Comparison of ENCODE assay signal across 28 cellular contexts in genomic region chr6:83920017-83920416, GRCh38.
DNase-seq lines count a peak whose midpoint lies in the region; ATAC-seq, FAIRE-seq and TF ChIP-seq lines count a peak whose summit lies in the region.
"Had no signal": no experiment of that assay in that cellular context is flagged by ENCODE, and none has a peak within 500 bp of the region (broad histone marks: within the 10 kb centered on the region; RNA-seq: fewer than 3 reads in every experiment).

No MANE protein-coding gene starts in this region.

- no peak overlapping the region for H2BK120ac ChIP-seq in mesenchymal stem cell (ENCODE audit: low read depth, low read length)

- no peak overlapping the region for H2BK15ac ChIP-seq in mesenchymal stem cell (ENCODE audit: low read depth, poor library complexity, severe bottlenecking)

- H3K14ac ChIP-seq in mesenchymal stem cell (ENCODE audit: low read length in 2 of 2), result no peak overlapping the region

- no peak for FAIRE-seq in GM19239 (lab: Jason Lieb, UNC)

- no peaks in the 10 kb centered on the region for H3K27me3 ChIP-seq in BJ (ENCODE audit: control insufficient read depth, insufficient read depth, low read length)
- H3K27me3 ChIP-seq in mesenchymal stem cell (ENCODE audit: control insufficient read depth in 1 of 2, insufficient read depth in 1 of 2, low read length in 2 of 2), result no peaks in the 10 kb centered on the region
- H3K27me3 ChIP-seq: BLaER1 treated with 17β-estradiol and CSF1 and Interleukin-3, amounts not matched to agents 10 nM and 100 nM; gastrocnemius medialis; Peyer's patch; transverse colon had no signal

- H3K4me2 ChIP-seq in mesenchymal stem cell (ENCODE audit: low read length, poor library complexity, severe bottlenecking), result no peak overlapping the region
- H3K4me2 ChIP-seq: BLaER1 treated with 17β-estradiol and CSF1 and Interleukin-3, amounts not matched to agents 10 nM and 100 nM; KMS-11 had no signal

- TF ChIP-seq CTCF in BJ (IDR thresholded peaks at IDR 0.05; ENCODE audit: insufficient read depth, low read depth, low read length) (no peak), astrocyte of the spinal cord (IDR thresholded peaks at IDR 0.05; ENCODE audit: low read depth, low read length) (no peak)

- CTCF ChIA-PET in BJ (lab: Yijun Ruan, JAX), result interaction anchor here (0.7 to 1.0 kb wide), 2 partner anchors 31 to 40 kb away, joined by 3 to 4 read pairs; no protein-coding TSS in a partner anchor

- POLR2A ChIA-PET in BJ (lab: Charles Lee), result no interaction called here

- no peaks in the 10 kb centered on the region for H3K4me1 ChIP-seq in mesenchymal stem cell (ENCODE audit: control insufficient read depth, insufficient read depth, low read depth, low read length)
- H3K4me1 ChIP-seq: gastrocnemius medialis, Peyer's patch, transverse colon had no signal

- H3K4me3 ChIP-seq in BJ (ENCODE audit: low read depth, low read length) (no peak overlapping the region), astrocyte of the spinal cord (ENCODE audit: low read depth, low read length) (no peak overlapping the region), mesenchymal stem cell (ENCODE audit: insufficient read depth in 1 of 2, low read depth in 1 of 2, low read length in 2 of 2) (no peak overlapping the region)
- H3K4me3 ChIP-seq: BLaER1 treated with 17β-estradiol and CSF1 and Interleukin-3, amounts not matched to agents 10 nM and 100 nM; gastrocnemius medialis; lung; Peyer's patch; transverse colon had no signal

- no peak overlapping the region for H3K18ac ChIP-seq in mesenchymal stem cell (ENCODE audit: low read depth in 1 of 2, low read length in 2 of 2)

- H2AFZ ChIP-seq in mesenchymal stem cell (ENCODE audit: low read depth, low read length), result no peak overlapping the region

- H3K79me1 ChIP-seq in mesenchymal stem cell (replicated peaks; ENCODE audit: low read length, poor library complexity, severe bottlenecking), result peaks cover 3% of the 10 kb centered on the region

- H4K8ac ChIP-seq in mesenchymal stem cell (ENCODE audit: low read length), result no peak overlapping the region

- H3K27ac ChIP-seq in mesenchymal stem cell (ENCODE audit: low read length, poor library complexity, severe bottlenecking), result no peak overlapping the region
- H3K27ac ChIP-seq: BLaER1 treated with 17β-estradiol and CSF1 and Interleukin-3, amounts not matched to agents 10 nM and 100 nM; gastrocnemius medialis; HL-60; KMS-11; Peyer's patch; transverse colon; VCaP had no signal

- in situ Hi-C loops in astrocyte of the spinal cord (cut with HindIII; ENCODE audit: low sequenced_read_pairs), result no loop called here

- H3K9ac ChIP-seq in mesenchymal stem cell (ENCODE audit: low read length), result no peak overlapping the region
- H3K9ac ChIP-seq: BLaER1 treated with 17β-estradiol and CSF1 and Interleukin-3, amounts not matched to agents 10 nM and 100 nM; KMS-11 had no signal

- H3K9me3 ChIP-seq in mesenchymal stem cell (ENCODE audit: control insufficient read depth, low read length), result no peaks in the 10 kb centered on the region
- H3K9me3 ChIP-seq: BLaER1 treated with 17β-estradiol and CSF1 and Interleukin-3, amounts not matched to agents 10 nM and 100 nM; gastrocnemius medialis; Peyer's patch; transverse colon had no signal

- no peak overlapping the region for H2BK5ac ChIP-seq in mesenchymal stem cell (ENCODE audit: low read depth, low read length, poor library complexity, severe bottlenecking)

- H3K23ac ChIP-seq in mesenchymal stem cell (ENCODE audit: low read length in 2 of 2), result no peak overlapping the region

- H2AK5ac ChIP-seq in mesenchymal stem cell (ENCODE audit: low read length, severe bottlenecking), result no peak overlapping the region

- H4K91ac ChIP-seq in mesenchymal stem cell (ENCODE audit: low read length), result no peak overlapping the region

- peak; percentile 68 for DNase-seq in BJ (ENCODE audit: low read depth)
- DNase-seq in NCI-H226, result peak; percentile 72
- peak; percentile 8 for DNase-seq in astrocyte of the spinal cord (ENCODE audit: low read depth, low spot score)
- DNase-seq in mesenchymal stem cell, result peak; percentile 27
- no peak for DNase-seq in GM19239 (ENCODE audit: insufficient read length, low spot score)
- no peak for DNase-seq in NCI-H2196 treated with DMSO at 0.1 percent for 48 hours (lab: John Stamatoyannopoulos, UW; ENCODE audit: unreplicated experiment)
- DNase-seq in HK-2 (ENCODE audit: unreplicated experiment), result no peak
- DNase-seq: activated CD4-positive, alpha-beta T cell treated with anti-CD3 and anti-CD28 coated beads, Interleukin-2, amount 10 ng/mL, durations not matched to agents 7 days and 5 days; activated effector memory CD4-positive, alpha-beta T cell treated with anti-CD3 and anti-CD28 coated beads, Interleukin-2, amount 50 U/mL, for 16 hours; DMS153; erythroblast; gastrocnemius medialis; GOT3; NCI-H1417 treated with DMSO at 0.1 percent for 48 hours; NCI-H2081; NCI-H345; NCI-H748 treated with DMSO at 0.1 percent for 48 hours; Peyer's patch; SHP77 treated with DMSO at 0.1 percent for 48 hours; T-helper 9 cell; transverse colon had no signal

- ATAC-seq in HG02938 (IDR thresholded peaks at IDR 0.05; ENCODE audit: unreplicated experiment), result no peak
- ATAC-seq: gastrocnemius medialis; stimulated activated effector memory CD8-positive, alpha-beta T cell treated with anti-CD3 and anti-CD28 coated beads, Interleukin-12 subunit alpha, Interleukin-12 subunit beta, amount 100 ng/mL, for 72 hours had no signal

- H3K4ac ChIP-seq in mesenchymal stem cell (ENCODE audit: low read depth in 1 of 2, low read length in 2 of 2), result no peak overlapping the region

- no CpG with 5 or more reads among the region's 1 CpG for WGBS in mesenchymal stem cell

- H3K36me3 ChIP-seq in BJ (ENCODE audit: control insufficient read depth, insufficient read depth, low read length) (peaks cover 1% of the 10 kb centered on the region), mesenchymal stem cell (ENCODE audit: control insufficient read depth in 1 of 2, insufficient read depth in 2 of 2, low read depth in 1 of 2, low read length in 2 of 2) (peaks cover 0 to 18% of the 10 kb centered on the region in 2 experiments)
- H3K36me3 ChIP-seq: gastrocnemius medialis had no signal

- H2BK12ac ChIP-seq in mesenchymal stem cell (ENCODE audit: low read length in 2 of 2), result no peak overlapping the region

Comparison
In these comparisons a context has a peak if more than half of its experiments do, and no peak if none do; other contexts are left out.
1. DNase-seq: peak in BJ (single experiment), NCI-H226 (single experiment), astrocyte of the spinal cord (single experiment) and mesenchymal stem cell (single experiment); none in GM19239 (single experiment), NCI-H2196 treated with DMSO at 0.1 percent for 48 hours (single experiment) and HK-2 (single experiment).